ENCODE assay signal across 1 cellular context in the genomic region with DNA sequence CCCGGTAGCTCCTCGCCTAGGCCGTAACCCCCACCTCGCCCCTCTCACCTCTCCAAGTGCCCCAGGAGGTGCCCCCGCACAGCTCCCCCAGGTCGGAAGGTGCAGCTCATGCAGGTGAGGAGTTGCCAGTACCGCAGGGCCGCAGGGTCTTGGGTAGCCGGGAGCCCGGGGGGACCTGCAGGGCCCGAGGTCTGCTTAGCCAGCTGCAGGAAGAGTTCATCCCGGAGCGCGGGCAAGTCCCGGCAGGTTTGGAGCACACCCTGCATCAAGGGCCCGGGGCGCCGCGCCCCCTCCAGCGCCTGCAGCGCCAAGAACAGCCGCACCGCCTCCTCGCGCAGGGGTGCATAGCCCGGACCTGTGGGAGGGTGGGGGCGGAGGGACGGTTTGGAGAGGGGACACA.
TF ChIP-seq lines count a peak whose summit lies in the region.

No MANE protein-coding gene starts in this region.

TF ChIP-seq in HepG2, 621 proteins besides CTCF, POLR2A, EP300 and RAD21:
- TF ChIP-seq RFXAP (CRISPR knock-in tag; IDR thresholded peaks at IDR 0.05; ENCODE audit: borderline replicate concordance) (no peak), ZIK1 (CRISPR knock-in tag; IDR thresholded peaks at IDR 0.05; ENCODE audit: borderline replicate concordance, low read depth) (no peak), HNRNPK (IDR thresholded peaks at IDR 0.05; ENCODE audit: low read depth, low read length, poor library complexity, severe bottlenecking) (peak; percentile 11)
